In the genomic region with DNA sequence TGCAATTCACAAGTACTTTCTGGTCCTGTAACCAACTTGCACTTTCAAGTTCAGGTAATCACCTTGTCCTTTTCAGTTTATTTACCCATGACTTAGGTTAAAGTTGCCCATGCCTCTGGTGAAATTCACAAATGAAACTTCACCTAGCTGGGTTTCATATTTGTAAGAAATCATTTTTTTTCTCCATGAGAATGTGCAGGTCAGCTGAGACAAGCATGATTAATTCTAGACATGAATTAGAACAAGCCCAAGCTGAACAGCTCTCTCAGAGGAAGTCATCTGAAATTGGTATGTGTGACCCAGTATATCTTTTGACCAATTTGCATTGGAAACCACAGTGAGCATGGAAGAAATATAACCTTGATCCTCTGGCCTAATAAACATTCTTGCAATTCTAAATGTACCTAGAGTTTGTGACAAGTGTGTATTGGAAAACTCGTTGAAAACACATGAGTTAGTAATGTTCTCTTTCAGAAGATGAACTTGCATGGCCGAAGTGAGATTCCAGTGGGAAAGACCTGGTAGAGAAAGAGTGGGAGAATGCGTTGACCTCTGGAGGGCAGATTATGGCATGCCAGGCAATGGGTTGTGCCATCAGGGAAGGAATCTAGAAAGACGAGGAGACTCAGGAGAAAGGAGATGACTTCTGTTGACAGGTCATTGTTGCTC, we compare ENCODE assay signal across 12 cellular contexts.
A peak's percentile ranks its signal among the peaks of the same experiment; 100 is the strongest.
DNase-seq lines count a peak whose midpoint lies in the region; ATAC-seq and TF ChIP-seq lines count a peak whose summit lies in the region.
"Had no signal": no experiment of that assay in that cellular context is flagged by ENCODE, and none has a peak within 500 bp of the region (broad histone marks: within the 10 kb centered on the region; RNA-seq: fewer than 3 reads in every experiment).

No MANE protein-coding gene starts in this region.

- H3K27ac Mint-ChIP-seq in progenitor cell of endocrine pancreas = peak overlapping the region; percentile 93
- no peak overlapping the region for H3K27ac Mint-ChIP-seq in activated CD4-positive, alpha-beta T cell treated with anti-CD3 and anti-CD28 coated beads, Interleukin-2, amount 10 ng/mL, durations not matched to agents 24 days and 14 days
- H3K27ac Mint-ChIP-seq: activated T-helper 2 cell treated with anti-CD3 and anti-CD28 coated beads, Interferon-gamma antibody, Interleukin-2, Interleukin-4, amounts not matched to agents 10 μg/mL and 5 μg/mL and 100 μg/mL, durations not matched to agents 14 hours and 24 hours and 36 hours had no signal

- peaks cover 11% of the 10 kb centered on the region for H3K9me3 Mint-ChIP-seq in progenitor cell of endocrine pancreas (ENCODE audit: low read depth)
- no peaks in the 10 kb centered on the region for H3K9me3 Mint-ChIP-seq in activated CD4-positive, alpha-beta T cell treated with anti-CD3 and anti-CD28 coated beads, Interleukin-2, amount 10 ng/mL, durations not matched to agents 24 days and 14 days

- H3K36me3 Mint-ChIP-seq in progenitor cell of endocrine pancreas (ENCODE audit: insufficient read depth) = peaks cover 10% of the 10 kb centered on the region
- no peaks in the 10 kb centered on the region for H3K36me3 Mint-ChIP-seq in activated CD4-positive, alpha-beta T cell treated with anti-CD3 and anti-CD28 coated beads, Interleukin-2, amount 10 ng/mL, durations not matched to agents 24 days and 14 days (ENCODE audit: low read depth)

- peak; percentile 30 for DNase-seq in NCI-H69 (lab: John Stamatoyannopoulos, UW)
- no peak for DNase-seq in progenitor cell of endocrine pancreas (ENCODE audit: low spot score, unreplicated experiment)
- DNase-seq in CD1c-positive myeloid dendritic cell (ENCODE audit: extremely low spot score) = no peak
- no peak for DNase-seq in activated CD4-positive, alpha-beta T cell treated with anti-CD3 and anti-CD28 coated beads, Interleukin-2, amount 10 ng/mL, durations not matched to agents 24 days and 14 days
- no peak for DNase-seq in putamen (ENCODE audit: low spot score)
- DNase-seq in GOT3 (lab: John Stamatoyannopoulos, UW) = no peak
- DNase-seq: DMS 273 treated with DMSO at 0.1 percent for 48 hours; left ventricle myocardium superior; stimulated activated CD4-positive, alpha-beta T cell treated with anti-CD3 and anti-CD28 coated beads, Interleukin-1b, Interleukin-23, amount 100 ng/mL, for 48 hours had no signal

- peaks cover 41% of the 10 kb centered on the region for H3K4me1 Mint-ChIP-seq in progenitor cell of endocrine pancreas (ENCODE audit: low read depth)
- peaks cover 3% of the 10 kb centered on the region for H3K4me1 Mint-ChIP-seq in activated CD4-positive, alpha-beta T cell treated with anti-CD3 and anti-CD28 coated beads, Interleukin-2, amount 10 ng/mL, durations not matched to agents 24 days and 14 days

- peak overlapping the region; percentile 4 for H3K4me3 Mint-ChIP-seq in progenitor cell of endocrine pancreas (ENCODE audit: low read depth)
- H3K4me3 Mint-ChIP-seq in activated CD4-positive, alpha-beta T cell treated with anti-CD3 and anti-CD28 coated beads, Interleukin-2, amount 10 ng/mL, durations not matched to agents 24 days and 14 days = no peak overlapping the region

- intact Hi-C loops in activated CD4-positive, alpha-beta T cell treated with anti-CD3 and anti-CD28 coated beads, Interleukin-2, amount 10 ng/mL, durations not matched to agents 24 days and 14 days (cut with micrococcal nuclease) = no loop called here

- H3K27me3 Mint-ChIP-seq in progenitor cell of endocrine pancreas = no peaks in the 10 kb centered on the region
- H3K27me3 Mint-ChIP-seq in activated CD4-positive, alpha-beta T cell treated with anti-CD3 and anti-CD28 coated beads, Interleukin-2, amount 10 ng/mL, durations not matched to agents 24 days and 14 days = no peaks in the 10 kb centered on the region

- TF ChIP-seq CTCF in progenitor cell of endocrine pancreas (IDR thresholded peaks at IDR 0.05; ENCODE audit: unreplicated experiment) = no peak

- ATAC-seq in GM18511 (IDR thresholded peaks at IDR 0.05; ENCODE audit: unreplicated experiment) (peak; percentile 85), GM21737 (IDR thresholded peaks at IDR 0.05; ENCODE audit: unreplicated experiment) (peak; percentile 48)
